Comparison of ENCODE assay signal across 18 cellular contexts in genomic region chr5:100832252-100833230, GRCh38.
A peak's percentile ranks its signal among the peaks of the same experiment; 100 is the strongest.
DNase-seq lines count a peak whose midpoint lies in the region; ATAC-seq, FAIRE-seq and TF ChIP-seq lines count a peak whose summit lies in the region.
"Had no signal": no experiment of that assay in that cellular context is flagged by ENCODE, and none has a peak within 500 bp of the region (broad histone marks: within the 10 kb centered on the region; RNA-seq: fewer than 3 reads in every experiment).

No MANE protein-coding gene starts in this region.

- H3K9me3 ChIP-seq in MM.1S (replicated peaks; ENCODE audit: insufficient read depth, low read length) (no peaks in the 10 kb centered on the region), kidney (ENCODE audit: control insufficient read depth in 1 of 2, low read length in 2 of 2) (no peaks in the 10 kb centered on the region)
- H3K9me3 ChIP-seq: heart right ventricle, thoracic aorta had no signal

- intact Hi-C loops in kidney (cut with DNase I): no loop called here

- H3K79me2 ChIP-seq in MM.1S (ENCODE audit: low read length): peaks cover 54% of the 10 kb centered on the region

- H3K9me3 Mint-ChIP-seq in memory B cell: no peaks in the 10 kb centered on the region
- H3K9me3 Mint-ChIP-seq: activated naive CD4-positive, alpha-beta T cell treated with anti-CD3 and anti-CD28 coated beads for 36 hours had no signal

- no peaks in the 10 kb centered on the region for H3K27me3 Mint-ChIP-seq in memory B cell

- ATAC-seq in GM18867 (IDR thresholded peaks at IDR 0.05; ENCODE audit: unreplicated experiment): peak; percentile 44
- peak; percentile 47 for ATAC-seq in HG02763 (IDR thresholded peaks at IDR 0.05; ENCODE audit: unreplicated experiment)
- ATAC-seq in memory B cell (ENCODE audit: low read depth): no peak
- ATAC-seq in HG03108 (IDR thresholded peaks at IDR 0.05; ENCODE audit: unreplicated experiment): no peak
- ATAC-seq: heart right ventricle, sciatic nerve had no signal

- H3K4me2 ChIP-seq in MM.1S (ENCODE audit: low read depth, low read length): peak overlapping the region; percentile 61

- DNase-seq in MM.1S (peak; percentile 51), memory B cell (ENCODE audit: low spot score in 2 of 2) (no peak), kidney (no peak)
- DNase-seq in activated effector memory CD4-positive, alpha-beta T cell treated with anti-CD3 and anti-CD28 coated beads, Interleukin-2, amount 50 U/mL, for 16 hours: no peak
- DNase-seq: activated naive CD4-positive, alpha-beta T cell treated with anti-CD3 and anti-CD28 coated beads for 36 hours; DMS53; heart right ventricle; NCI-H69; stimulated activated CD4-positive, alpha-beta T cell treated with anti-CD3 and anti-CD28 coated beads, Interleukin-2, amount 100 ng/mL, for 24 hours; SW 1271 had no signal

- H3K4me3 Mint-ChIP-seq in memory B cell: no peak overlapping the region
- H3K4me3 Mint-ChIP-seq: activated naive CD4-positive, alpha-beta T cell treated with anti-CD3 and anti-CD28 coated beads for 36 hours had no signal

- H3K9ac ChIP-seq in MM.1S (ENCODE audit: low read length): no peak overlapping the region
- no peak overlapping the region for H3K9ac ChIP-seq in kidney (ENCODE audit: low read length in 2 of 2)

- H3K27ac ChIP-seq in MM.1S (ENCODE audit: low read length): peak overlapping the region; percentile 41; the same call in 1 of the 2 replicates
- H3K27ac ChIP-seq in kidney (ENCODE audit: low read depth in 2 of 2, low read length in 2 of 2): no peak overlapping the region
- H3K27ac ChIP-seq: heart right ventricle, thoracic aorta, VCaP had no signal

- peaks cover 20% of the 10 kb centered on the region for H3F3A ChIP-seq in MM.1S (ENCODE audit: insufficient read depth, low read length)

- FAIRE-seq in kidney (lab: Jason Lieb, UNC): no peak
- FAIRE-seq: HTR-8/SVneo, RCC 7860 had no signal

- no peaks in the 10 kb centered on the region for H3K36me3 ChIP-seq in MM.1S (replicated peaks; ENCODE audit: insufficient read depth, low read length)
- no peaks in the 10 kb centered on the region for H3K36me3 ChIP-seq in kidney (ENCODE audit: control insufficient read depth in 1 of 2, insufficient read depth in 2 of 2, low read length in 2 of 2)
- H3K36me3 ChIP-seq: heart right ventricle, thoracic aorta had no signal

- peaks cover 37% of the 10 kb centered on the region for H3K4me1 Mint-ChIP-seq in memory B cell

- H3K36me3 Mint-ChIP-seq in memory B cell: peaks cover 9% of the 10 kb centered on the region

- peak overlapping the region; percentile 43 for H3K27ac Mint-ChIP-seq in memory B cell
- H3K27ac Mint-ChIP-seq: activated naive CD4-positive, alpha-beta T cell treated with anti-CD3 and anti-CD28 coated beads for 36 hours had no signal

- H3K4me3 ChIP-seq in MM.1S (ENCODE audit: low read length) (peak overlapping the region; percentile 6; the same call in 1 of the 2 replicates), kidney (ENCODE audit: low read length in 2 of 2) (no peak overlapping the region)
- H3K4me3 ChIP-seq: heart right ventricle, thoracic aorta had no signal

- H3K4me1 ChIP-seq in MM.1S (ENCODE audit: low read length) (peaks cover 32% of the 10 kb centered on the region), kidney (ENCODE audit: control insufficient read depth in 1 of 2, insufficient read depth in 1 of 2, low read depth in 1 of 2, low read length in 2 of 2) (no peaks in the 10 kb centered on the region)

- H3K27me3 ChIP-seq in MM.1S (replicated peaks; ENCODE audit: insufficient read depth, low read length): no peaks in the 10 kb centered on the region
- H3K27me3 ChIP-seq: heart right ventricle had no signal

- H4K20me1 ChIP-seq in MM.1S (ENCODE audit: insufficient read depth, low read length): no peaks in the 10 kb centered on the region

- H3K9me2 ChIP-seq in MM.1S (replicated peaks; ENCODE audit: insufficient read depth, low read length): no peaks in the 10 kb centered on the region

- no peak overlapping the region for H2AFZ ChIP-seq in MM.1S (ENCODE audit: low read length)

- no peak for TF ChIP-seq CTCF in MM.1S (IDR thresholded peaks at IDR 0.05; ENCODE audit: low read length)
- TF ChIP-seq CTCF in kidney (IDR thresholded peaks at IDR 0.05; ENCODE audit: borderline replicate concordance, extremely low read depth, insufficient read depth): no peak

Comparison
In these comparisons a context has a peak if more than half of its experiments do, and no peak if none do; other contexts are left out.
1. ATAC-seq: peak in GM18867 (single experiment) and HG02763 (single experiment); none in memory B cell (single experiment) and HG03108 (single experiment).